28 cellular contexts compared by ENCODE assay signal in the genomic region with DNA sequence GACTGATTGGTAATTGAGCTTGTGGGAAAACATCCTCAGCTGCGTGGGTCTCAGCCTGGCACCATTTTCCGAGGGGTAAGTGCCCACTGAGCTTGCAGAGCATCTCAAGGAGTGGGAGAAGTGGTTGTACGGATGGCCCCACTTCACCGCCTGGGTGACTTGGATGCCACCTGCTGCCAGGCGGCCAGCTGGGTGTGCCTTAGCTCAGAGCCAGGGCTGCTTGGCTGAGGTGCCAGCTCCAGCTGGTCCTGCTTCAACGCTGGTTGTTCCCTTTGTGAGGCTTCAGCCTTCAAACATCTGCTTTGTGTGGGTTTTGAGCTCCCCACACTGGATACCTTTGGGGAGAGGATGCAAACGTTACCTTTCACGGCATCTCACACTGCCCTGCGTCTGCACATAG.
"Had no signal": no experiment of that assay in that cellular context is flagged by ENCODE, and none has a peak within 500 bp of the region (broad histone marks: within the 10 kb centered on the region; RNA-seq: fewer than 3 reads in every experiment).

No MANE protein-coding gene starts in this region.

- H3K4me3 ChIP-seq: coronary artery, esophagus muscularis mucosa, heart right ventricle, lower lobe of right lung, pancreas, right lobe of liver, smooth muscle cell, suprapubic skin, thyroid gland, vagina had no signal

- H3K27me3 ChIP-seq: foreskin keratinocyte, neutrophil, pancreas, right lobe of liver, suprapubic skin, thyroid gland, vagina had no signal

- H3K4me2 ChIP-seq: smooth muscle cell had no signal

- H3K36me3 ChIP-seq: esophagus muscularis mucosa, heart right ventricle, lower lobe of right lung, neutrophil, pancreas, right lobe of liver, suprapubic skin, thyroid gland, vagina had no signal

- ATAC-seq: foreskin keratinocyte; heart right ventricle; left ventricle myocardium superior; lower lobe of right lung; naive thymus-derived CD8-positive, alpha-beta T cell; pancreas; right lobe of liver; stimulated activated naive CD8-positive, alpha-beta T cell treated with anti-CD3 and anti-CD28 coated beads, Interleukin-15, amount 100 ng/mL, for 72 hours had no signal

- H3K4me1 ChIP-seq: esophagus muscularis mucosa, foreskin keratinocyte, heart right ventricle, lower lobe of right lung, pancreas, right lobe of liver, suprapubic skin, thyroid gland, vagina had no signal

- DNase-seq: dermis blood vessel endothelial cell; effector memory CD4-positive, alpha-beta T cell; foreskin keratinocyte; glutamatergic neuron; heart right ventricle; hippocampal formation; islet precursor cell; kidney glomerular epithelial cell; left ventricle myocardium superior; lower lobe of right lung; naive thymus-derived CD8-positive, alpha-beta T cell; nephron progenitor cell; pancreas; right lobe of liver; stimulated activated CD4-positive, alpha-beta T cell treated with anti-CD3 and anti-CD28 coated beads, Interleukin-12 subunit alpha, Interleukin-12 subunit beta, amount 100 ng/mL, for 4 hours; stimulated activated CD4-positive, alpha-beta T cell treated with anti-CD3 and anti-CD28 coated beads, Interleukin-1b, Interleukin-23, amount 100 ng/mL, for 48 hours; stimulated activated CD4-positive, alpha-beta T cell treated with anti-CD3 and anti-CD28 coated beads, Interleukin-4, amount 100 ng/mL, for 1 hour; stimulated activated CD8-positive, alpha-beta memory T cell treated with anti-CD3 and anti-CD28 coated beads, Interleukin-4, amount 100 ng/mL, for 48 hours; stimulated activated naive CD4-positive, alpha-beta T cell; stimulated activated naive CD8-positive, alpha-beta T cell treated with anti-CD3 and anti-CD28 coated beads, Interleukin-15, amount 100 ng/mL, for 72 hours; thyroid gland; trophoblast cell had no signal

- H3K9me3 ChIP-seq: esophagus muscularis mucosa, heart right ventricle, lower lobe of right lung, neutrophil, pancreas, right lobe of liver, suprapubic skin, thyroid gland, vagina had no signal

- H3K27ac ChIP-seq: coronary artery, esophagus muscularis mucosa, foreskin keratinocyte, heart right ventricle, lower lobe of right lung, neutrophil, pancreas, right lobe of liver, suprapubic skin, thyroid gland, vagina had no signal
